In genomic region chr10:122504551-122504950, GRCh38 we compare ENCODE assay signal across 9 cellular contexts. TPM values are rescaled to one million over a fixed set of nuclear protein-coding genes. Genes with fewer than 3 reads are reported as not detected.
A peak's percentile ranks its signal among the peaks of the same experiment; 100 is the strongest.
DNase-seq lines count a peak whose midpoint lies in the region; ATAC-seq and TF ChIP-seq lines count a peak whose summit lies in the region.
"Had no signal": no experiment of that assay in that cellular context is flagged by ENCODE, and none has a peak within 500 bp of the region (broad histone marks: within the 10 kb centered on the region; RNA-seq: fewer than 3 reads in every experiment).

No MANE protein-coding gene starts in this region.

- H3K36me3 Mint-ChIP-seq in MCF 10A (ENCODE audit: insufficient read depth, unreplicated experiment): peaks cover 87% of the 10 kb centered on the region

- intact Hi-C loops in MCF 10A (cut with micrococcal nuclease) (loop anchor here (2.0 kb wide), 1 partner anchor 36 kb away; no protein-coding TSS in a partner anchor), left lung (cut with DNase I) (no loop called here), uterus (cut with DNase I; ENCODE audit: low total_unique reads) (no loop called here)

- H3K9me3 Mint-ChIP-seq in MCF 10A (ENCODE audit: unreplicated experiment): no peaks in the 10 kb centered on the region

- peak; percentile 97 for ATAC-seq in left lung
- no peak for ATAC-seq in GM19463 (IDR thresholded peaks at IDR 0.05; ENCODE audit: unreplicated experiment)
- ATAC-seq in GM19397 (IDR thresholded peaks at IDR 0.05; ENCODE audit: unreplicated experiment): no peak

- peak overlapping the region; percentile 16 for H3K4me3 Mint-ChIP-seq in MCF 10A (ENCODE audit: unreplicated experiment)

- no peaks in the 10 kb centered on the region for H3K9me3 ChIP-seq in left lung
- no peaks in the 10 kb centered on the region for H3K9me3 ChIP-seq in uterus
- H3K9me3 ChIP-seq: BLaER1 had no signal

- H3K27me3 Mint-ChIP-seq in MCF 10A (ENCODE audit: insufficient read depth, unreplicated experiment): no peaks in the 10 kb centered on the region

- DNase-seq in NCI-H2107 treated with DMSO at 0.1 percent for 48 hours (lab: John Stamatoyannopoulos, UW; ENCODE audit: unreplicated experiment): peak; percentile 28
- no peak for DNase-seq in NCI-H2107 (lab: John Stamatoyannopoulos, UW)
- DNase-seq in MCF 10A (ENCODE audit: unreplicated experiment): peak; percentile 94
- peak; percentile 84 to 88 for DNase-seq in left lung
- peak; percentile 92 to 93 for DNase-seq in uterus
- DNase-seq in stimulated activated CD4-positive, alpha-beta T cell treated with anti-CD3 and anti-CD28 coated beads, Interleukin-2, amount 100 ng/mL, for 48 hours: no peak

- TF ChIP-seq CTCF in MCF 10A (IDR thresholded peaks at IDR 0.05; ENCODE audit: unreplicated experiment) (no peak), left lung (IDR thresholded peaks at IDR 0.05) (no peak), uterus (IDR thresholded peaks at IDR 0.05) (no peak)

- peaks cover 25% of the 10 kb centered on the region for H3K4me1 Mint-ChIP-seq in MCF 10A (ENCODE audit: insufficient read depth, unreplicated experiment)

- POLR2A ChIA-PET in MCF 10A (lab: Yijun Ruan, JAX): interaction anchor here (0.6 to 3.6 kb wide), 8 partner anchors 10 to 55 kb away, joined by 3 to 49 read pairs (median 4); no protein-coding TSS in a partner anchor

- H3K4me3 ChIP-seq in left lung (no peak overlapping the region), uterus (no peak overlapping the region)
- H3K4me3 ChIP-seq: BLaER1 had no signal

- H3K27ac ChIP-seq in left lung: no peak overlapping the region
- peak overlapping the region; percentile 80 to 91 for H3K27ac ChIP-seq in uterus
- H3K27ac ChIP-seq: BLaER1 had no signal

- H3K27me3 ChIP-seq in left lung (no peaks in the 10 kb centered on the region), uterus (no peaks in the 10 kb centered on the region)
- H3K27me3 ChIP-seq: BLaER1 had no signal

- CTCF ChIA-PET in MCF 10A (lab: Yijun Ruan, JAX): interaction anchor here (0.9 to 2.9 kb wide), 4 partner anchors 30 to 205 kb away, joined by 3 to 13 read pairs (median 4); no protein-coding TSS in a partner anchor

- H3K36me3 ChIP-seq in left lung: peaks cover 0 to 9% of the 10 kb centered on the region in 2 donors
- no peaks in the 10 kb centered on the region for H3K36me3 ChIP-seq in uterus
- H3K36me3 ChIP-seq: BLaER1 had no signal

- H3K4me1 ChIP-seq in left lung (peaks cover 0 to 3% of the 10 kb centered on the region in 2 donors), uterus (peaks cover 0 to 3% of the 10 kb centered on the region in 2 donors)

- TF ChIP-seq POLR2A in uterus (IDR thresholded peaks at IDR 0.05): no peak

- BruUV-seq in MCF 10A (replicated peaks; lab: Mats Ljungman, UMichigan): no TSS peak

- H3K27ac Mint-ChIP-seq in MCF 10A (ENCODE audit: low read depth, unreplicated experiment): no peak overlapping the region

RNA-seq across cellular contexts. Expression of gene HTRA1, which starts 43.2 kb away (rescaled TPM):
- 157 and 175 TPM in 2 replicates for total RNA-seq in MCF 10A (2022)
- 100 to 1,000 TPM in 1 of 2 donors, 10 to 100 TPM in 1; 80.5 to 124 TPM for total RNA-seq in left lung
- 100 to 1,000 TPM in 3 of 4 donors, 10 to 100 TPM in 1; 98.3 to 153 (median 142) TPM for total RNA-seq in uterus

RNA-seq across cellular contexts. Expression of gene ARMS2, which starts 50.1 kb away (rescaled TPM):
- total RNA-seq in MCF 10A (2022) (not detected in 2 replicates), left lung (not detected), uterus (not detected)

RNA-seq across cellular contexts. Expression of gene DMBT1, which starts 56.0 kb away (rescaled TPM):
- 4.4 and 7.6 TPM in 2 replicates for total RNA-seq in MCF 10A (2022)
- 100 to 1,000 TPM in 1 of 2 donors, 10 to 100 TPM in 1; 47.5 to 242 TPM for total RNA-seq in left lung
- total RNA-seq in uterus: under 1 TPM in 3 of 4 donors, not detected in 1; under 0.01 to 0.21 (median 0.15) TPM

Comparison
In these comparisons a context has a peak if more than half of its experiments do, and no peak if none do; other contexts are left out.
1. DNase-seq: peak in NCI-H2107 treated with DMSO at 0.1 percent for 48 hours (single experiment), MCF 10A (single experiment), left lung (2 of 2) and uterus (2 of 2); none in NCI-H2107 (single experiment) and stimulated activated CD4-positive, alpha-beta T cell treated with anti-CD3 and anti-CD28 coated beads, Interleukin-2, amount 100 ng/mL, for 48 hours (0 of 2).
2. H3K27ac ChIP-seq: peak in uterus (2 of 2); none in left lung (0 of 2).